Comparison of ENCODE assay signal across 24 cellular contexts in the genomic region with DNA sequence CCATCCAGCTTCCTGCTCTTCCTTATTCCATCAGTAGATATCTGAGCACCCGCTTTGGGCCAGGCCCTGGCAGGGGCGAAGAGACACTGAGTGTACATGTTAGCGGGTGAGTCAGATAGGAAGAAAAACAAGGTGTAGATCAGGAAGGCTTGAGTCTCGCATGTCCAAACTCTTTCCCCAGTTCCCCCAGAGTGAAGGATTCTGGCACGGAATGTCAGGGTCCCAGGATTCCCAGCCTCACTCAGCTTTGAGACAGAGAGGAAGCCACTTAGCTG.
"Had no signal": no experiment of that assay in that cellular context is flagged by ENCODE, and none has a peak within 500 bp of the region (broad histone marks: within the 10 kb centered on the region; RNA-seq: fewer than 3 reads in every experiment).

No MANE protein-coding gene starts in this region.

- ATAC-seq: gastroesophageal sphincter, lower lobe of right lung had no signal

- FAIRE-seq: endometrium had no signal

- H3K4me3 Mint-ChIP-seq: nephron had no signal

- DNase-seq: colonic mucosa; effector memory CD4-positive, alpha-beta T cell; glutamatergic neuron; islet precursor cell; left cardiac atrium; left ventricle myocardium inferior; lower lobe of right lung; mesenchymal stem cell; midbrain; sigmoid colon; stimulated activated CD4-positive, alpha-beta T cell treated with anti-CD3 and anti-CD28 coated beads, Interleukin-2, amount 100 ng/mL, for 24 hours; stimulated activated CD4-positive, alpha-beta T cell treated with anti-CD3 and anti-CD28 coated beads, Interleukin-4, amount 100 ng/mL, for 4 hours; stimulated activated naive CD4-positive, alpha-beta T cell; substantia nigra; transverse colon had no signal

- H3K27ac Mint-ChIP-seq: nephron had no signal

- H3K36me3 ChIP-seq: colonic mucosa, esophagus muscularis mucosa, gastroesophageal sphincter, left ventricle myocardium inferior, lower lobe of right lung, neutrophil, right atrium auricular region, sigmoid colon, stomach, thoracic aorta, transverse colon had no signal

- H3K9me3 Mint-ChIP-seq: nephron had no signal

- H3K27ac ChIP-seq: colonic mucosa, esophagus muscularis mucosa, gastroesophageal sphincter, lower lobe of right lung, neutrophil, right atrium auricular region, sigmoid colon, skin epidermis, stomach, thoracic aorta, transverse colon had no signal

- H3K9me3 ChIP-seq: colonic mucosa, esophagus muscularis mucosa, gastroesophageal sphincter, left ventricle myocardium inferior, lower lobe of right lung, neutrophil, right atrium auricular region, sigmoid colon, stomach, thoracic aorta, transverse colon had no signal

- H3K27me3 ChIP-seq: colonic mucosa, esophagus muscularis mucosa, gastroesophageal sphincter, neutrophil, right atrium auricular region, sigmoid colon, stomach, transverse colon had no signal

- H3K4me1 ChIP-seq: colonic mucosa, sigmoid colon had no signal

- H3K4me3 ChIP-seq: colonic mucosa, esophagus muscularis mucosa, gastroesophageal sphincter, left ventricle myocardium inferior, lower lobe of right lung, right atrium auricular region, sigmoid colon, skin epidermis, stomach, thoracic aorta, transverse colon had no signal

- H3K4me1 Mint-ChIP-seq: nephron had no signal
